ENCODE assay signal across 1 cellular context in genomic region chr16:86587955-86588354, GRCh38. TPM values are rescaled to one million over a fixed set of nuclear protein-coding genes. Genes with fewer than 3 reads are reported as not detected.
"Had no signal": no experiment of that assay in that cellular context is flagged by ENCODE, and none has a peak within 500 bp of the region (broad histone marks: within the 10 kb centered on the region; RNA-seq: fewer than 3 reads in every experiment).

No MANE protein-coding gene starts in this region.

RNA-seq across cellular contexts. Expression of gene FOXC2, which starts 21.3 kb away (rescaled TPM):
- polyA plus RNA-seq: keratinocyte had no signal
